ENCODE assay signal across 6 cellular contexts in the genomic region with DNA sequence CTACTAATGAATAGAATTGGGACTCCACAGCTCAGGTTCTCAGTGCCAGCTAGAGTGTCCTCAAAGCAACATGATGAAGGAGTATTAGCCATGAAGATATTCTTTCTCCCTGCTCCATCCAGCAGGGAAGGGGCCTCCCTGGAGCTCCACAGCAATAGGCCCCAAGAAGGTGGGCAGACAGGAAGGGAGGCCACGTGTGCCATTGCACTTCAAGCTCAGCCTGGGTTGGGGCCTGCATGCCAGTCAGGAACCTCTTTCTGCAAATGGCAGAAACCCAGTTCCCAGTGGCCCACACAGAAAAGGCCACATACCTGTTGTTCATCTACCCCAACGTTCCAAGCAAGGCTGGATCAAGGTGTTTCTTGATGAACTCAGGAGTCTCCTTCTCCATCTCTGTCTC.
"Had no signal": no experiment of that assay in that cellular context is flagged by ENCODE, and none has a peak within 500 bp of the region (broad histone marks: within the 10 kb centered on the region; RNA-seq: fewer than 3 reads in every experiment).

No MANE protein-coding gene starts in this region.

- H3K27ac ChIP-seq: GM23248 had no signal

- ATAC-seq: K562 had no signal

- H3K4me3 ChIP-seq: GM23248, K562 had no signal

- H2AFZ ChIP-seq: GM23248 had no signal

- DNase-seq: GM23248, GOT3, H7, HCEC 1CT, IMR-90 had no signal

- H3K9ac ChIP-seq: GM23248 had no signal
